In the genomic region with DNA sequence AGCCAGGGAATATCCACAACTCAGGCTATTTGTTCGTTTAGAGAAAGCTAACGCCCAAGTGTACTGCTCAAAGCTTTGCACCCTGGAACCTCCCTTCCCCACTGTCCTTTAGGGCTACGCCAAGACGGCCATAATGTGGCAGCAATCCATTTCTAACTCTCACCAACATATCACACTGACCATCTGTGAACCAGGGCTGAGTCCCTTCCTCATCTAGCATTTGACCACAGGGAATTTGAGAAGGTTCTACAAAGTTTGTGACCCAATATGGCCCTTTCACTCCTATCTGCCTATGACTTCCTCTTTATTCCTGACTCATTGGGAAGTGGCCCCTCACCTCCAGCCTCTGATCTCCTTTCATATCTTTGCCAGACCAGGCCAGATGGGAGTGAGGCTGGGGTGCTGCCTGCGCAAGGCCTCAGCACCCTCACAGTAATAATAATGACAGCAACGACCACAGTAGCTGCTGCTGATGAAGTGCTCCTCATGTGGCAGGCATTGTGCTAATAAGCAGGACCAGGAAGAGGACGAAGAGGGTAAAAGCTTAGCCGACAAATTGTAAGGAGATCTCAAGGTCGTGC, we compare ENCODE assay signal across 1 cellular context.
TF ChIP-seq lines count a peak whose summit lies in the region.

No MANE protein-coding gene starts in this region.

TF ChIP-seq in H1, 55 proteins besides CTCF, POLR2A, EP300 and RAD21:
- no peak for TF ChIP-seq RBBP5 (IDR thresholded peaks at IDR 0.05; ENCODE audit: borderline replicate concordance, low read depth, low read length)
- TF ChIP-seq MAFK (IDR thresholded peaks at IDR 0.05; ENCODE audit: low read depth, low read length) = no peak
- no peak for TF ChIP-seq GTF2F1 (IDR thresholded peaks at IDR 0.05; ENCODE audit: borderline replicate concordance, low read depth, low read length)
- TF ChIP-seq EZH2 (IDR thresholded peaks at IDR 0.05; ENCODE audit: low read depth, low read length, severe bottlenecking) = no peak
- no peak for TF ChIP-seq RXRA (IDR thresholded peaks at IDR 0.05; ENCODE audit: insufficient read depth, low read depth, low read length)
- no peak for TF ChIP-seq KDM1A (IDR thresholded peaks at IDR 0.05; ENCODE audit: borderline replicate concordance, low read length)
- TF ChIP-seq BCL11A (IDR thresholded peaks at IDR 0.05; ENCODE audit: low read depth in 2 of 2, low read length in 2 of 2) = no peak
- TF ChIP-seq PHF8 (conservative IDR thresholded peaks at IDR 0.05; ENCODE audit: low read depth, low read length) = no peak
- no peak for TF ChIP-seq SAP30 (IDR thresholded peaks at IDR 0.05; ENCODE audit: insufficient read depth, insufficient replicate concordance, low read length)
- no peak for TF ChIP-seq YY1 (IDR thresholded peaks at IDR 0.05; ENCODE audit: low read depth, low read length)
- TF ChIP-seq CBX5 (IDR thresholded peaks at IDR 0.05; ENCODE audit: low read depth, low read length) = no peak
